In the genomic region with DNA sequence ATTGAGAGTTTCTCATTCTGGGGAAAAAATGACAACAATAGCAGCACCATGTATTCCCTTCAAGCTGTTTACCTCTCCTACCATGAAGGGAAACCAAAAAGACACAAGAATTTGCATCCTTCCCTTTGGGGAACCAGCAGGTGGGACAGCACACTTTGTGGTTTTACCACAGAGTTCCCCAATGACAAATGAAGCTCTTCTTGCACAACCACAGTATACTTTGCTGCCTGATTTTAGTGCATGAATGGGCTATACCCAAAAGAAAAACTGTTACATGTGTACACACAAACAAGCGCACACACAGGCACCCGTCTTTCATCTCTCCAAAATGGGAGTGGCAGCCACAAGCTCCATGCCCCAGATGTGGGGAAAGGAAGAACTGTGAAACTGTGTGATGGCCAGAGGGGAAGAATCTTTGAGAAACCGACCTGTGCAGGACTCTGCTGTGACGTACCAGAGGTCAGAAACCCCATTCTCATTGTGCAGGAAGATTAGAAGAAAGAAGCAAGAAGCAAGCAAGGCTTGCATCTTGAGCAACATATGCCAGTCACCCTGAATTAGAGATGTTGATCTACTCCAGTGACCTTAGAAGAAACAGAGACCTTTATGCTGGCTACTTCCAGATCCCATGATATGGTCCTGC, we compare ENCODE assay signal across 9 cellular contexts. TPM values are rescaled to one million over a fixed set of nuclear protein-coding genes. Genes with fewer than 3 reads are reported as not detected.
DNase-seq lines count a peak whose midpoint lies in the region; ATAC-seq and TF ChIP-seq lines count a peak whose summit lies in the region.
"Had no signal": no experiment of that assay in that cellular context is flagged by ENCODE, and none has a peak within 500 bp of the region (broad histone marks: within the 10 kb centered on the region; RNA-seq: fewer than 3 reads in every experiment).

No MANE protein-coding gene starts in this region.

- POLR2A ChIA-PET in PC-3 (lab: Charles Lee; ENCODE audit: unreplicated experiment) = no interaction called here

- no peaks in the 10 kb centered on the region for H3K9me2 ChIP-seq in PC-3 (replicated peaks; ENCODE audit: low read length)

- CTCF ChIA-PET in PC-3 (lab: Charles Lee) = no interaction called here

- TF ChIP-seq EP300 in ovary (IDR thresholded peaks at IDR 0.05) = no peak

- H3K4me2 ChIP-seq in PC-3 (ENCODE audit: low read length) = no peak overlapping the region

- TF ChIP-seq CTCF in ovary (IDR thresholded peaks at IDR 0.05) (no peak), PC-3 (conservative IDR thresholded peaks at IDR 0.05; ENCODE audit: low read depth, low read length) (no peak)

- H3K79me2 ChIP-seq in PC-3 (ENCODE audit: low read length) = peaks cover 19% of the 10 kb centered on the region

- peaks cover under 1% of the 10 kb centered on the region for H3K36me3 Mint-ChIP-seq in activated naive CD8-positive, alpha-beta T cell treated with anti-CD3 and anti-CD28 coated beads for 36 hours

- no peak overlapping the region for H3K9ac ChIP-seq in PC-3 (ENCODE audit: low read length)

- peaks cover 8% of the 10 kb centered on the region for H3K4me1 ChIP-seq in ovary (ENCODE audit: insufficient read depth)
- no peaks in the 10 kb centered on the region; the same call in 1 of the 2 replicates for H3K4me1 ChIP-seq in PC-3 (ENCODE audit: insufficient read depth, low read length)

- no peak overlapping the region for H3K4me3 ChIP-seq in Jurkat, Clone E6-1 (ENCODE audit: low read length)
- H3K4me3 ChIP-seq in ovary (no peak overlapping the region), PC-3 (ENCODE audit: low read length) (no peak overlapping the region)
- H3K4me3 ChIP-seq: SK-N-MC had no signal

- H4K20me1 ChIP-seq in PC-3 (ENCODE audit: low read length) = no peaks in the 10 kb centered on the region

- H3K27me3 Mint-ChIP-seq in activated naive CD8-positive, alpha-beta T cell treated with anti-CD3 and anti-CD28 coated beads for 36 hours = peaks cover 10% of the 10 kb centered on the region

- DNase-seq in GF-D8 (lab: John Stamatoyannopoulos, UW) = peak; percentile 19
- peak; percentile 59 for DNase-seq in Jurkat, Clone E6-1 (ENCODE audit: low read depth, low spot score)
- peak; percentile 43 for DNase-seq in activated naive CD8-positive, alpha-beta T cell treated with anti-CD3 and anti-CD28 coated beads for 36 hours
- no peak for DNase-seq in NCI-H1417 treated with DMSO at 0.1 percent for 48 hours (lab: John Stamatoyannopoulos, UW)
- no peak for DNase-seq in ovary
- DNase-seq in PC-3 = no peak
- DNase-seq in HCEC 1CT = no peak

- 77 to 87% (median 80%) methylated on average over 4 of the region's 4 CpGs for WGBS in ovary, 3 donors

- intact Hi-C loops in ovary (cut with DNase I) = loop anchor here in 2 of 4 donors (10.0 kb wide), 6 partner anchors 112 to 502 kb away; no protein-coding TSS in a partner anchor
- intact Hi-C loops in PC-3 (cut with micrococcal nuclease) = no loop called here

- H3K27ac ChIP-seq in ovary (no peak overlapping the region), PC-3 (ENCODE audit: low read length) (no peak overlapping the region)
- H3K27ac ChIP-seq: SK-N-MC had no signal

- peak overlapping the region; percentile 64 for H3K4me3 Mint-ChIP-seq in activated naive CD8-positive, alpha-beta T cell treated with anti-CD3 and anti-CD28 coated beads for 36 hours

- H2AFZ ChIP-seq in PC-3 (ENCODE audit: low read length) = no peak overlapping the region

- peaks cover 2% of the 10 kb centered on the region for H3K9me3 Mint-ChIP-seq in activated naive CD8-positive, alpha-beta T cell treated with anti-CD3 and anti-CD28 coated beads for 36 hours

- peak overlapping the region; percentile 88 for H3K27ac Mint-ChIP-seq in activated naive CD8-positive, alpha-beta T cell treated with anti-CD3 and anti-CD28 coated beads for 36 hours

- no peaks in the 10 kb centered on the region for H3F3A ChIP-seq in PC-3 (ENCODE audit: low read length, unreplicated experiment)

- no peak for TF ChIP-seq POLR2A in ovary (IDR thresholded peaks at IDR 0.05)

- peaks cover 36% of the 10 kb centered on the region for H3K4me1 Mint-ChIP-seq in activated naive CD8-positive, alpha-beta T cell treated with anti-CD3 and anti-CD28 coated beads for 36 hours

- ATAC-seq in GM21515 (IDR thresholded peaks at IDR 0.05; ENCODE audit: unreplicated experiment) (peak; percentile 81), PC-3 (no peak)

- H3K9me3 ChIP-seq in ovary (no peaks in the 10 kb centered on the region), PC-3 (ENCODE audit: low read length) (no peaks in the 10 kb centered on the region)

- H3K27me3 ChIP-seq in ovary (no peaks in the 10 kb centered on the region), PC-3 (ENCODE audit: low read length) (no peaks in the 10 kb centered on the region)

- H3K36me3 ChIP-seq in ovary (no peaks in the 10 kb centered on the region), PC-3 (ENCODE audit: low read depth, low read length) (no peaks in the 10 kb centered on the region)

- BruUV-seq in PC-3 (replicated peaks; lab: Mats Ljungman, UMichigan) = no TSS peak

RNA-seq across cellular contexts. Expression of a gene that starts 2.7 kb away (rescaled TPM):
- 1.7 TPM for polyA plus RNA-seq in Jurkat, Clone E6-1 (2012; ENCODE audit: insufficient read depth, insufficient read length)
- 1 to 10 TPM; 2.1 to 2.3 TPM for total RNA-seq in activated naive CD8-positive, alpha-beta T cell treated with anti-CD3 and anti-CD28 coated beads for 36 hours
- total RNA-seq in ovary = 10 to 100 TPM; 14.2 to 23.8 (median 17.0) TPM
- polyA plus RNA-seq in ovary = 10 to 100 TPM; 11.1 to 11.5 TPM
- total RNA-seq in PC-3 (2014; rRNA removed) = 3.9 and 4.3 TPM in 2 replicates

Comparison
In these comparisons a context has a peak if more than half of its experiments do, and no peak if none do; other contexts are left out.
1. DNase-seq: peak in GF-D8 (single experiment), Jurkat, Clone E6-1 (single experiment) and activated naive CD8-positive, alpha-beta T cell treated with anti-CD3 and anti-CD28 coated beads for 36 hours (single experiment); none in NCI-H1417 treated with DMSO at 0.1 percent for 48 hours (single experiment), ovary (0 of 5), PC-3 (single experiment) and HCEC 1CT (single experiment).